In genomic region chr12:26461799-26462198, GRCh38 we compare ENCODE assay signal across 23 cellular contexts.
DNase-seq lines count a peak whose midpoint lies in the region; ATAC-seq and TF ChIP-seq lines count a peak whose summit lies in the region.
"Had no signal": no experiment of that assay in that cellular context is flagged by ENCODE, and none has a peak within 500 bp of the region (broad histone marks: within the 10 kb centered on the region; RNA-seq: fewer than 3 reads in every experiment).

No MANE protein-coding gene starts in this region.

- H3K36me3 Mint-ChIP-seq in stimulated activated memory B cell treated with anti-CD40 and anti-IgM and Interleukin-4, amounts not matched to agents 10 μg/mL and 1 μg/mL and 100 μg/mL, for 72 hours: peaks cover 45% of the 10 kb centered on the region

- no peaks in the 10 kb centered on the region for H3K4me1 ChIP-seq in transverse colon

- intact Hi-C loops in transverse colon (cut with DNase I; ENCODE audit: low total_unique reads): no loop called here

- DNase-seq in GM13977 (ENCODE audit: low spot score) (peak; percentile 18), transverse colon (no peak)
- DNase-seq: Calu3; CD8-positive, alpha-beta T cell; DMS53; EL; NCI-H1092 treated with DMSO at 0.1 percent for 48 hours; NCI-H146; NCI-H2081; NCI-H2171 treated with DMSO at 0.1 percent for 48 hours; NCI-H446; NCI-H69; NK-92 treated with Interleukin-12 subunit alpha and Interleukin-12 subunit beta, amount 100 ng/mL, for 24 hours; OCI-M1; Right ventricle myocardium superior; SK-N-SH had no signal

- H3K36me3 ChIP-seq in transverse colon: no peaks in the 10 kb centered on the region

- TF ChIP-seq EP300 in transverse colon (IDR thresholded peaks at IDR 0.05; ENCODE audit: low read depth): no peak

- H3K27me3 Mint-ChIP-seq in stimulated activated memory B cell treated with anti-CD40 and anti-IgM and Interleukin-4, amounts not matched to agents 10 μg/mL and 1 μg/mL and 100 μg/mL, for 72 hours: no peaks in the 10 kb centered on the region

- no peak overlapping the region for H3K4me3 ChIP-seq in transverse colon
- H3K4me3 ChIP-seq: BLaER1 treated with 17β-estradiol and CSF1 and Interleukin-3, amounts not matched to agents 10 nM and 100 nM; K562 had no signal

- no peak overlapping the region for H3K4me3 Mint-ChIP-seq in stimulated activated memory B cell treated with anti-CD40 and anti-IgM and Interleukin-4, amounts not matched to agents 10 μg/mL and 1 μg/mL and 100 μg/mL, for 72 hours
- H3K4me3 Mint-ChIP-seq: CD8-positive, alpha-beta T cell had no signal

- ATAC-seq in GM18870 (IDR thresholded peaks at IDR 0.05; ENCODE audit: unreplicated experiment) (peak; percentile 65), HG03196 (IDR thresholded peaks at IDR 0.05; ENCODE audit: unreplicated experiment) (peak; percentile 45), GM18498 (IDR thresholded peaks at IDR 0.05; ENCODE audit: unreplicated experiment) (no peak), GM18873 (IDR thresholded peaks at IDR 0.05; ENCODE audit: low FRiP score, unreplicated experiment) (no peak)
- ATAC-seq in stimulated activated memory B cell treated with anti-CD40 and anti-IgM and Interleukin-4, amounts not matched to agents 10 μg/mL and 1 μg/mL and 100 μg/mL, for 72 hours: peak; percentile 73
- ATAC-seq: CD8-positive, alpha-beta T cell; K562 had no signal

- H3K9me3 Mint-ChIP-seq in stimulated activated memory B cell treated with anti-CD40 and anti-IgM and Interleukin-4, amounts not matched to agents 10 μg/mL and 1 μg/mL and 100 μg/mL, for 72 hours: no peaks in the 10 kb centered on the region
- H3K9me3 Mint-ChIP-seq: CD8-positive, alpha-beta T cell had no signal

- in situ Hi-C loops in GM13977 (cut with MboI; ENCODE audit: low pct_unique_long_range_greater_than_20kb, low sequenced_read_pairs, unreplicated experiment) (no loop called here), transverse colon (cut with MboI; ENCODE audit: low pct_ligation_motif_present in 1 of 4, low pct_unique_long_range_greater_than_20kb in 1 of 4, low sequenced_read_pairs in 3 of 4) (no loop called here)

- peaks cover 14% of the 10 kb centered on the region for H3K4me1 Mint-ChIP-seq in stimulated activated memory B cell treated with anti-CD40 and anti-IgM and Interleukin-4, amounts not matched to agents 10 μg/mL and 1 μg/mL and 100 μg/mL, for 72 hours

- no peak overlapping the region for H3K27ac Mint-ChIP-seq in stimulated activated memory B cell treated with anti-CD40 and anti-IgM and Interleukin-4, amounts not matched to agents 10 μg/mL and 1 μg/mL and 100 μg/mL, for 72 hours
- H3K27ac Mint-ChIP-seq: CD8-positive, alpha-beta T cell had no signal

- no peak for TF ChIP-seq CTCF in GM13977 (IDR thresholded peaks at IDR 0.05; ENCODE audit: extremely low read depth, insufficient read depth, missing control alignments)
- no peak for TF ChIP-seq CTCF in transverse colon (IDR thresholded peaks at IDR 0.05)

- TF ChIP-seq POLR2A in transverse colon (IDR thresholded peaks at IDR 0.05): no peak

- H3K9me3 ChIP-seq in transverse colon: no peaks in the 10 kb centered on the region
- H3K9me3 ChIP-seq: BLaER1 treated with 17β-estradiol and CSF1 and Interleukin-3, amounts not matched to agents 10 nM and 100 nM; SK-N-SH had no signal

- no peaks in the 10 kb centered on the region for H3K27me3 ChIP-seq in transverse colon
- H3K27me3 ChIP-seq: BLaER1 treated with 17β-estradiol and CSF1 and Interleukin-3, amounts not matched to agents 10 nM and 100 nM had no signal

- no peak overlapping the region for H3K27ac ChIP-seq in transverse colon
- H3K27ac ChIP-seq: BLaER1 treated with 17β-estradiol and CSF1 and Interleukin-3, amounts not matched to agents 10 nM and 100 nM had no signal

- 74 to 100% methylated on average over 1 of the region's 1 CpG for WGBS in transverse colon (ENCODE audit: low coverage in 1 of 2), 2 donors

Comparison
In these comparisons a context has a peak if more than half of its experiments do, and no peak if none do; other contexts are left out.
1. ATAC-seq: peak in GM18870 (single experiment), HG03196 (single experiment) and stimulated activated memory B cell treated with anti-CD40 and anti-IgM and Interleukin-4, amounts not matched to agents 10 μg/mL and 1 μg/mL and 100 μg/mL, for 72 hours (single experiment); none in GM18498 (single experiment) and GM18873 (single experiment).